Comparison of ENCODE assay signal across 1 cellular context in genomic region chr16:81005644-81006471, GRCh38.
TF ChIP-seq lines count a peak whose summit lies in the region.

No MANE protein-coding gene starts in this region.

TF ChIP-seq in HepG2, 621 proteins besides CTCF, POLR2A, EP300 and RAD21 (continues in another document):
- TF ChIP-seq ZNF7 (CRISPR knock-in tag; IDR thresholded peaks at IDR 0.05) (peak; percentile 48; the same call in 1 of the 2 replicates), ISL2 (CRISPR knock-in tag; IDR thresholded peaks at IDR 0.05) (no peak), HNF4A (CRISPR knock-in tag; IDR thresholded peaks at IDR 0.05) (peak; percentile 2; the same call in 1 of the 2 replicates), ZNF557 (CRISPR knock-in tag; IDR thresholded peaks at IDR 0.05) (no peak), KIAA2018 (CRISPR knock-in tag; IDR thresholded peaks at IDR 0.05; ENCODE audit: borderline replicate concordance) (0 out of 2 replicates have a peak, but pooled peaks have one; percentile 3), TSC22D2 (CRISPR knock-in tag; IDR thresholded peaks at IDR 0.05; ENCODE audit: borderline replicate concordance) (0 out of 2 replicates have a peak, but pooled peaks have one; percentile 42), PHF21A (CRISPR knock-in tag; IDR thresholded peaks at IDR 0.05) (no peak), ZNF3 (CRISPR knock-in tag; IDR thresholded peaks at IDR 0.05) (0 out of 2 replicates have a peak, but pooled peaks have one; percentile 15), ZNF33B (CRISPR knock-in tag; IDR thresholded peaks at IDR 0.05) (no peak), RARA (CRISPR knock-in tag; IDR thresholded peaks at IDR 0.05) (0 out of 2 replicates have a peak, but pooled peaks have one; percentile 20), ONECUT2 (CRISPR knock-in tag; IDR thresholded peaks at IDR 0.05) (peak; percentile 49; the same call in 1 of the 2 replicates), KMT2A (CRISPR knock-in tag; IDR thresholded peaks at IDR 0.05) (0 out of 2 replicates have a peak, but pooled peaks have one; percentile 4), PRDM15 (CRISPR knock-in tag; IDR thresholded peaks at IDR 0.05) (peak; percentile 86), HOXA3 (CRISPR knock-in tag; IDR thresholded peaks at IDR 0.05) (0 out of 2 replicates have a peak, but pooled peaks have one; percentile 18), TEAD3 (CRISPR knock-in tag; optimal IDR thresholded peaks at IDR 0.05; ENCODE audit: borderline replicate concordance) (peak; percentile 61), ZNF121 (CRISPR knock-in tag; IDR thresholded peaks at IDR 0.05) (0 out of 2 replicates have a peak, but pooled peaks have one; percentile 35), ZNF331 (CRISPR knock-in tag; IDR thresholded peaks at IDR 0.05) (peak; percentile 7; the same call in 1 of the 2 replicates), RORA (CRISPR knock-in tag; IDR thresholded peaks at IDR 0.05) (no peak), NKX3-1 (CRISPR knock-in tag; IDR thresholded peaks at IDR 0.05) (0 out of 2 replicates have a peak, but pooled peaks have one; percentile 34), CHD4 (IDR thresholded peaks at IDR 0.05; ENCODE audit: borderline replicate concordance, low read length) (peak; percentile 16; the same call in 1 of the 2 replicates), REXO4 (CRISPR knock-in tag; IDR thresholded peaks at IDR 0.05; ENCODE audit: borderline replicate concordance) (no peak), SP5 (CRISPR knock-in tag; IDR thresholded peaks at IDR 0.05; ENCODE audit: borderline replicate concordance, low read depth) (peak; percentile 70), MXI1 (IDR thresholded peaks at IDR 0.05; ENCODE audit: borderline replicate concordance, low read depth, low read length) (0 out of 3 replicates have a peak, but pooled peaks have one; percentile 49), ZNF264 (CRISPR knock-in tag; IDR thresholded peaks at IDR 0.05) (0 out of 2 replicates have a peak, but pooled peaks have one; percentile 40)
- TF ChIP-seq, protein P1, sequence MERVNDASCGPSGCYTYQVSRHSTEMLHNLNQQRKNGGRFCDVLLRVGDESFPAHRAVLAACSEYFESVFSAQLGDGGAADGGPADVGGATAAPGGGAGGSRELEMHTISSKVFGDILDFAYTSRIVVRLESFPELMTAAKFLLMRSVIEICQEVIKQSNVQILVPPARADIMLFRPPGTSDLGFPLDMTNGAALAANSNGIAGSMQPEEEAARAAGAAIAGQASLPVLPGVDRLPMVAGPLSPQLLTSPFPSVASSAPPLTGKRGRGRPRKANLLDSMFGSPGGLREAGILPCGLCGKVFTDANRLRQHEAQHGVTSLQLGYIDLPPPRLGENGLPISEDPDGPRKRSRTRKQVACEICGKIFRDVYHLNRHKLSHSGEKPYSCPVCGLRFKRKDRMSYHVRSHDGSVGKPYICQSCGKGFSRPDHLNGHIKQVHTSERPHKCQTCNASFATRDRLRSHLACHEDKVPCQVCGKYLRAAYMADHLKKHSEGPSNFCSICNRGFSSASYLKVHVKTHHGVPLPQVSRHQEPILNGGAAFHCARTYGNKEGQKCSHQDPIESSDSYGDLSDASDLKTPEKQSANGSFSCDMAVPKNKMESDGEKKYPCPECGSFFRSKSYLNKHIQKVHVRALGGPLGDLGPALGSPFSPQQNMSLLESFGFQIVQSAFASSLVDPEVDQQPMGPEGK (CRISPR knock-in tag; IDR thresholded peaks at IDR 0.05): 0 out of 2 replicates have a peak, but pooled peaks have one; percentile 41
- TF ChIP-seq, protein P2, sequence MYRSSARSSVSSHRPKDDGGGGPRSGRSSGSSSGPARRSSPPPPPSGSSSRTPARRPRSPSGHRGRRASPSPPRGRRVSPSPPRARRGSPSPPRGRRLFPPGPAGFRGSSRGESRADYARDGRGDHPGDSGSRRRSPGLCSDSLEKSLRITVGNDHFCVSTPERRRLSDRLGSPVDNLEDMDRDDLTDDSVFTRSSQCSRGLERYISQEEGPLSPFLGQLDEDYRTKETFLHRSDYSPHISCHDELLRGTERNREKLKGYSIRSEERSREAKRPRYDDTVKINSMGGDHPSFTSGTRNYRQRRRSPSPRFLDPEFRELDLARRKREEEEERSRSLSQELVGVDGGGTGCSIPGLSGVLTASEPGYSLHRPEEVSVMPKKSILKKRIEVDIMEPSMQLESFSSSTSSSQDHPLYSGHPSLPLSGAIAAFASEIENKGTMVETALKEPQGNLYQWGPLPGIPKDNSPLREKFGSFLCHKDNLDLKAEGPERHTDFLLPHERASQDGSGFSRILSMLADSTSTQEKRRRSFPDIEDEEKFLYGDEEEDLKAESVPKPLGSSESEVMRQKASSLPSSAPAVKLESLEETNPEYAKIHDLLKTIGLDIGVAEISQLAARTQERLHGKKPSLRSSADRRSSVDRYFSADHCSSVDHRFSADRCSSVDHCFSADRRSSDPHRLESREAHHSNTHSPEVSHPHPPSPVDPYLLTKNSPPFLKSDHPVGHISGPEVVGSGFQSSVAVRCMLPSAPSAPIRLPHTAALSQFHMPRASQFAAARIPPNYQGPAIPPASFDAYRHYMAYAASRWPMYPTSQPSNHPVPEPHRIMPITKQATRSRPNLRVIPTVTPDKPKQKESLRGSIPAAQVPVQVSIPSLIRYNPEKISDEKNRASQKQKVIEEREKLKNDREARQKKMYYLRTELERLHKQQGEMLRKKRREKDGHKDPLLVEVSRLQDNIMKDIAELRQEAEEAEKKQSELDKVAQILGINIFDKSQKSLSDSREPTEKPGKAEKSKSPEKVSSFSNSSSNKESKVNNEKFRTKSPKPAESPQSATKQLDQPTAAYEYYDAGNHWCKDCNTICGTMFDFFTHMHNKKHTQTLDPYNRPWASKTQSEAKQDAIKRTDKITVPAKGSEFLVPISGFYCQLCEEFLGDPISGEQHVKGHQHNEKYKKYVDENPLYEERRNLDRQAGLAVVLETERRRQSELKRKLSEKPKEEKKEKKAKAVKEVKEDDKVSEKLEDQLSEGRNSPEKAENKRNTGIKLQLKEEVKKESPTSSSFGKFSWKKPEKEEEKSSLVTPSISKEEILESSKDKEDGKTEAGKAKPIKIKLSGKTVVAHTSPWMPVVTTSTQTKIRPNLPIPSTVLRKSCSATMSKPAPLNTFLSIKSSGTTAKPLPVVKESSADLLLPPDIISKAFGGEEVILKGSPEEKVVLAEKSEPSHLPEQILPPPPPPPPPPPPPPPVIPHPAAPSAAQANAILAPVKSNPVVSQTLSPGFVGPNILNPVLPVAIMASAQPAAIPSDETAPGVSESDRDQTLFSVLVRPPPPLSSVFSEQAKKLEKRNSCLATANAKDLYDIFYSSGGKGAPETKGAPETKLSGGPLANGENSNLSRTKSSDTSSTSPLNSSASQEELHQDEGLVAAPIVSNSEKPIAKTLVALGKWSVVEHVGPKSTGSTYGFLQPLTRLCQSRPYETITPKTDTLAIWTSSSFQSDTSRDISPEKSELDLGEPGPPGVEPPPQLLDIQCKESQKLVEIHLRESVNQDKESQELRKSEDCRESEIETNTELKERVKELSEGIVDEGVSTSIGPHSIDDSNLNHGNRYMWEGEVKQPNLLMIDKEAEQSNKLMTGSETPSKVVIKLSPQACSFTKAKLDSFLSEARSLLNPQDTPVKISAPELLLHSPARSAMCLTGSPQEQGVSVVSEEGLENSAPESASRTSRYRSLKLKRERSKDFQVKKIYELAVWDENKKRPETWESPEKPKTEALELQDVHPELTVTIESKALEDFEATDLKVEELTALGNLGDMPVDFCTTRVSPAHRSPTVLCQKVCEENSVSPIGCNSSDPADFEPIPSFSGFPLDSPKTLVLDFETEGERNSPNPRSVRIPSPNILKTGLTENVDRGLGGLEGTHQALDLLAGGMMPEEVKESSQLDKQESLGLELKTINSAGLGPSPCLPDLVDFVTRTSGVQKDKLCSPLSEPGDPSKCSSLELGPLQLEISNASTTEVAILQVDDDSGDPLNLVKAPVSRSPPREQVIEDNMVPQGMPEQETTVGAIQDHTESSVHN (CRISPR knock-in tag; IDR thresholded peaks at IDR 0.05): no peak
- TF ChIP-seq, protein P3, sequence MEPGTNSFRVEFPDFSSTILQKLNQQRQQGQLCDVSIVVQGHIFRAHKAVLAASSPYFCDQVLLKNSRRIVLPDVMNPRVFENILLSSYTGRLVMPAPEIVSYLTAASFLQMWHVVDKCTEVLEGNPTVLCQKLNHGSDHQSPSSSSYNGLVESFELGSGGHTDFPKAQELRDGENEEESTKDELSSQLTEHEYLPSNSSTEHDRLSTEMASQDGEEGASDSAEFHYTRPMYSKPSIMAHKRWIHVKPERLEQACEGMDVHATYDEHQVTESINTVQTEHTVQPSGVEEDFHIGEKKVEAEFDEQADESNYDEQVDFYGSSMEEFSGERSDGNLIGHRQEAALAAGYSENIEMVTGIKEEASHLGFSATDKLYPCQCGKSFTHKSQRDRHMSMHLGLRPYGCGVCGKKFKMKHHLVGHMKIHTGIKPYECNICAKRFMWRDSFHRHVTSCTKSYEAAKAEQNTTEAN (CRISPR knock-in tag; conservative IDR thresholded peaks at IDR 0.05): 0 out of 2 replicates have a peak, but pooled peaks have one; percentile 29
- TF ChIP-seq, protein P4, sequence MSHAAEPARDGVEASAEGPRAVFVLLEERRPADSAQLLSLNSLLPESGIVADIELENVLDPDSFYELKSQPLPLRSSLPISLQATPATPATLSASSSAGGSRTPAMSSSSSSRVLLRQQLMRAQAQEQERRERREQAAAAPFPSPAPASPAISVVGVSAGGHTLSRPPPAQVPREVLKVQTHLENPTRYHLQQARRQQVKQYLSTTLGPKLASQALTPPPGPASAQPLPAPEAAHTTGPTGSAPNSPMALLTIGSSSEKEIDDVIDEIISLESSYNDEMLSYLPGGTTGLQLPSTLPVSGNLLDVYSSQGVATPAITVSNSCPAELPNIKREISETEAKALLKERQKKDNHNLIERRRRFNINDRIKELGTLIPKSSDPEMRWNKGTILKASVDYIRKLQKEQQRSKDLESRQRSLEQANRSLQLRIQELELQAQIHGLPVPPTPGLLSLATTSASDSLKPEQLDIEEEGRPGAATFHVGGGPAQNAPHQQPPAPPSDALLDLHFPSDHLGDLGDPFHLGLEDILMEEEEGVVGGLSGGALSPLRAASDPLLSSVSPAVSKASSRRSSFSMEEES (CRISPR knock-in tag; IDR thresholded peaks at IDR 0.05): no peak
